ENCODE assay signal across 8 cellular contexts in genomic region chr15:82680200-82681102, GRCh38. TPM values are rescaled to one million over a fixed set of nuclear protein-coding genes. Genes with fewer than 3 reads are reported as not detected.
DNase-seq lines count a peak whose midpoint lies in the region; ATAC-seq and TF ChIP-seq lines count a peak whose summit lies in the region.

No MANE protein-coding gene starts in this region.

- H3K4me1 ChIP-seq in RWPE2 (ENCODE audit: insufficient read depth, poor library complexity, severe bottlenecking) (no peaks in the 10 kb centered on the region), mesendoderm (ENCODE audit: control insufficient read depth, low read depth, low read length) (peaks cover 3% of the 10 kb centered on the region)

- no peaks in the 10 kb centered on the region for H3K36me3 ChIP-seq in RWPE2 (ENCODE audit: low read depth)
- H3K36me3 ChIP-seq in mesendoderm (ENCODE audit: control insufficient read depth, insufficient read depth, low read length) = no peaks in the 10 kb centered on the region

- H3K4me2 ChIP-seq in mesendoderm (ENCODE audit: low read length) = peak overlapping the region; percentile 95

- H2BK120ac ChIP-seq in mesendoderm (ENCODE audit: low read depth, low read length) = no peak overlapping the region

- peak overlapping the region; percentile 94 for H3K56ac ChIP-seq in mesendoderm (ENCODE audit: low read length)

- no peaks in the 10 kb centered on the region for H3K9me3 ChIP-seq in RWPE2 (ENCODE audit: severe bottlenecking)

- H2BK5ac ChIP-seq in mesendoderm (ENCODE audit: low read length) = peak overlapping the region; percentile 45

- no peak overlapping the region for H4K8ac ChIP-seq in mesendoderm (ENCODE audit: low read depth, low read length)

- no peak overlapping the region for H2BK15ac ChIP-seq in mesendoderm (replicated peaks; ENCODE audit: low read depth)

- no peak overlapping the region for H2AK5ac ChIP-seq in mesendoderm (ENCODE audit: low read length)

- no peak overlapping the region for H3K4ac ChIP-seq in mesendoderm (ENCODE audit: low read depth, low read length)

- peak; percentile 87 for ATAC-seq in GM19035 (IDR thresholded peaks at IDR 0.05; ENCODE audit: unreplicated experiment)
- ATAC-seq in HG03108 (IDR thresholded peaks at IDR 0.05; ENCODE audit: unreplicated experiment) = peak; percentile 84
- peak; percentile 93 for ATAC-seq in RWPE2 (ENCODE audit: low read depth)

- no peaks in the 10 kb centered on the region for H3K79me2 ChIP-seq in mesendoderm (ENCODE audit: control insufficient read depth, insufficient read depth, low read length)

- H3K27me3 ChIP-seq in RWPE2 (ENCODE audit: insufficient read depth, poor library complexity, severe bottlenecking) (no peaks in the 10 kb centered on the region), mesendoderm (ENCODE audit: insufficient read depth, low read length, poor library complexity) (no peaks in the 10 kb centered on the region)

- H3K23ac ChIP-seq in mesendoderm (ENCODE audit: low read length) = peak overlapping the region; percentile 97

- H3K4me3 ChIP-seq in RWPE2 (ENCODE audit: severe bottlenecking) = peak overlapping the region; percentile 61
- peak overlapping the region; percentile 56 for H3K4me3 ChIP-seq in mesendoderm (ENCODE audit: low read length)

- peak; percentile 92 for DNase-seq in RWPE2 (ENCODE audit: low spot score)
- peak; percentile 66 for DNase-seq in activated naive CD8-positive, alpha-beta T cell treated with anti-CD3 and anti-CD28 coated beads, Interleukin-2, amount 50 U/mL, for 16 hours (ENCODE audit: low read depth, low spot score)
- DNase-seq in mesendoderm = peak; percentile 94
- peak; percentile 54 for DNase-seq in stimulated activated CD8-positive, alpha-beta memory T cell treated with anti-CD3 and anti-CD28 coated beads, Interleukin-4, amount 100 ng/mL, for 24 hours (ENCODE audit: low read depth)
- no peak for DNase-seq in H4 (ENCODE audit: low spot score)
- no peak for DNase-seq in OCI-M2 (lab: John Stamatoyannopoulos, UW; ENCODE audit: unreplicated experiment)

- peak overlapping the region; percentile 71 for H4K5ac ChIP-seq in mesendoderm (ENCODE audit: low read length)

- H3K18ac ChIP-seq in mesendoderm (ENCODE audit: low read length) = peak overlapping the region; percentile 41

- no peaks in the 10 kb centered on the region for H3K79me1 ChIP-seq in mesendoderm (ENCODE audit: low read length)

- no CpG with 5 or more reads among the region's 76 CpGs for WGBS in mesendoderm (ENCODE audit: extremely low coverage, insufficient coverage, low lambda C conversion rate)

- peak; percentile 61 for TF ChIP-seq CTCF in RWPE2 (IDR thresholded peaks at IDR 0.05; ENCODE audit: poor library complexity, severe bottlenecking)

- peak overlapping the region; percentile 86 for H3K9ac ChIP-seq in mesendoderm (ENCODE audit: low read length)

- H3K27ac ChIP-seq in RWPE2 (ENCODE audit: poor library complexity, severe bottlenecking) = no peak overlapping the region
- H3K27ac ChIP-seq in mesendoderm (ENCODE audit: low read depth, low read length) = no peak overlapping the region

RNA-seq across cellular contexts. Expression of gene AP3B2, which starts 29.2 kb away (rescaled TPM):
- 24.6 TPM for polyA plus RNA-seq in mesendoderm (2013, experiment 1 of 2)
- 25.2 TPM for polyA plus RNA-seq in mesendoderm (2013, experiment 2 of 2)
- 0.14 and 0.51 TPM in 2 replicates for total RNA-seq in H4 (2014; rRNA removed; shearing (Covaris generic))

RNA-seq across cellular contexts. Expression of gene CPEB1, which starts 33.3 kb away (rescaled TPM):
- polyA plus RNA-seq in mesendoderm (2013, experiment 1 of 2) = 0.65 TPM
- 0.49 TPM for polyA plus RNA-seq in mesendoderm (2013, experiment 2 of 2)
- total RNA-seq in H4 (2014; rRNA removed; shearing (Covaris generic)) = 5.2 and 6.6 TPM in 2 replicates

Comparison
In these comparisons a context has a peak if more than half of its experiments do, and no peak if none do; other contexts are left out.
1. DNase-seq: peak in RWPE2 (single experiment), activated naive CD8-positive, alpha-beta T cell treated with anti-CD3 and anti-CD28 coated beads, Interleukin-2, amount 50 U/mL, for 16 hours (single experiment), mesendoderm (single experiment) and stimulated activated CD8-positive, alpha-beta memory T cell treated with anti-CD3 and anti-CD28 coated beads, Interleukin-4, amount 100 ng/mL, for 24 hours (single experiment); none in H4 (single experiment) and OCI-M2 (single experiment).
2. Peak in every context shown above with its lines, with median percentiles within 50 percentile points of each other: ATAC-seq.